ENCODE assay signal across 25 cellular contexts in genomic region chr17:30559656-30560055, GRCh38.
"Had no signal": no experiment of that assay in that cellular context is flagged by ENCODE, and none has a peak within 500 bp of the region (broad histone marks: within the 10 kb centered on the region; RNA-seq: fewer than 3 reads in every experiment).

No MANE protein-coding gene starts in this region.

- H3K4me3 ChIP-seq: esophagus squamous epithelium, heart right ventricle, left ventricle myocardium inferior, lower lobe of right lung, sigmoid colon, testis, tibial artery had no signal

- H3K27me3 ChIP-seq: neutrophil, sigmoid colon, testis, tibial artery had no signal

- H3K4me1 Mint-ChIP-seq: natural killer cell had no signal

- H3K4me3 Mint-ChIP-seq: dendritic cell treated with granulocyte-macrophage colony-stimulating factor and Interleukin-4, amounts not matched to agents 40 ng/mL and 50 ng/mL, for 4 days; natural killer cell; stimulated activated effector memory CD8-positive, alpha-beta T cell treated with anti-CD3 and anti-CD28 coated beads, Interleukin-12 subunit alpha, Interleukin-12 subunit beta, amount 100 ng/mL, for 72 hours had no signal

- ATAC-seq: left colon; natural killer cell; stimulated activated effector memory CD8-positive, alpha-beta T cell treated with anti-CD3 and anti-CD28 coated beads, Interleukin-12 subunit alpha, Interleukin-12 subunit beta, amount 100 ng/mL, for 72 hours had no signal

- H3K36me3 ChIP-seq: esophagus squamous epithelium, heart right ventricle, left ventricle myocardium inferior, lower lobe of right lung, neutrophil, sigmoid colon, tibial artery had no signal

- H3K4me1 ChIP-seq: esophagus squamous epithelium, heart right ventricle, left ventricle myocardium inferior, parathyroid adenoma, sigmoid colon, testis, tibial artery had no signal

- DNase-seq: caudate nucleus; effector CD8-positive, alpha-beta T cell; erythroblast; esophagus squamous epithelium; foreskin melanocyte; glutamatergic neuron; heart right ventricle; hippocampal formation; kidney glomerular epithelial cell; left colon; left ventricle myocardium inferior; lower lobe of right lung; natural killer cell; sigmoid colon; stimulated activated CD4-positive, alpha-beta T cell treated with anti-CD3 and anti-CD28 coated beads, Interleukin-2, amount 100 ng/mL, for 24 hours; stimulated activated CD4-positive, alpha-beta T cell treated with anti-CD3 and anti-CD28 coated beads, Interleukin-4, amount 100 ng/mL, for 24 hours; stimulated activated naive CD4-positive, alpha-beta T cell treated with Interleukin-2 at 50 U/mL for 16 hours; substantia nigra; testis had no signal

- H3K9me3 Mint-ChIP-seq: dendritic cell treated with granulocyte-macrophage colony-stimulating factor and Interleukin-4, amounts not matched to agents 40 ng/mL and 50 ng/mL, for 4 days; natural killer cell; stimulated activated effector memory CD8-positive, alpha-beta T cell treated with anti-CD3 and anti-CD28 coated beads, Interleukin-12 subunit alpha, Interleukin-12 subunit beta, amount 100 ng/mL, for 72 hours had no signal

- H3K36me3 Mint-ChIP-seq: natural killer cell; stimulated activated effector memory CD8-positive, alpha-beta T cell treated with anti-CD3 and anti-CD28 coated beads, Interleukin-12 subunit alpha, Interleukin-12 subunit beta, amount 100 ng/mL, for 72 hours had no signal

- H3K9ac ChIP-seq: parathyroid adenoma had no signal

- H3K9me3 ChIP-seq: esophagus squamous epithelium, heart right ventricle, left ventricle myocardium inferior, lower lobe of right lung, neutrophil, sigmoid colon, testis, tibial artery had no signal

- H3K27ac Mint-ChIP-seq: dendritic cell treated with granulocyte-macrophage colony-stimulating factor and Interleukin-4, amounts not matched to agents 40 ng/mL and 50 ng/mL, for 4 days; natural killer cell; progenitor cell of endocrine pancreas; stimulated activated effector memory CD8-positive, alpha-beta T cell treated with anti-CD3 and anti-CD28 coated beads, Interleukin-12 subunit alpha, Interleukin-12 subunit beta, amount 100 ng/mL, for 72 hours had no signal

- H3K27ac ChIP-seq: esophagus squamous epithelium, heart right ventricle, left ventricle myocardium inferior, lower lobe of right lung, neutrophil, parathyroid adenoma, sigmoid colon, testis, tibial artery had no signal
